ENCODE assay signal across 16 cellular contexts in genomic region chr17:46121841-46122485, GRCh38.
DNase-seq lines count a peak whose midpoint lies in the region; ATAC-seq and TF ChIP-seq lines count a peak whose summit lies in the region.
"Had no signal": no experiment of that assay in that cellular context is flagged by ENCODE, and none has a peak within 500 bp of the region (broad histone marks: within the 10 kb centered on the region; RNA-seq: fewer than 3 reads in every experiment).

No MANE protein-coding gene starts in this region.

- H4K8ac ChIP-seq in IMR-90 (ENCODE audit: low read depth in 2 of 2, low read length in 2 of 2), result no peak overlapping the region

- no peak overlapping the region for H3K9ac ChIP-seq in IMR-90 (ENCODE audit: low read depth, low read length)

- 0 out of 2 replicates have a peak overlapping the region, but pooled peaks have one; percentile 26 for H3K18ac ChIP-seq in IMR-90 (ENCODE audit: low read depth, low read length)

- H3K4me3 Mint-ChIP-seq in activated naive CD4-positive, alpha-beta T cell treated with anti-CD3 and anti-CD28 coated beads, Interleukin-2, amount 50 U/mL, for 24 hours, result peak overlapping the region; percentile 65

- CTCF ChIA-PET in IMR-90 (lab: Yijun Ruan, JAX), result no interaction called here

- no peak overlapping the region for H2BK120ac ChIP-seq in IMR-90 (ENCODE audit: low read depth, low read length)

- no peaks in the 10 kb centered on the region; the same call in 1 of the 2 replicates for H3K36me3 ChIP-seq in IMR-90 (ENCODE audit: control insufficient read depth, insufficient read depth, low read length)
- no peaks in the 10 kb centered on the region for H3K36me3 ChIP-seq in HAP-1 (replicated peaks)
- H3K36me3 ChIP-seq: SJCRH30 had no signal

- no peak overlapping the region for H4K91ac ChIP-seq in IMR-90 (ENCODE audit: insufficient read depth, low read depth, low read length)

- H3K27ac Mint-ChIP-seq in activated naive CD4-positive, alpha-beta T cell treated with anti-CD3 and anti-CD28 coated beads, Interleukin-2, amount 50 U/mL, for 24 hours, result peak overlapping the region; percentile 87

- peaks cover 97% of the 10 kb centered on the region for H4K20me1 ChIP-seq in IMR-90 (ENCODE audit: insufficient read depth, low read length)

- peaks cover 35 to 93% of the 10 kb centered on the region in 2 experiments for H3K79me1 ChIP-seq in IMR-90 (ENCODE audit: low read depth in 1 of 2, low read length in 2 of 2)

- no peak overlapping the region for H2BK5ac ChIP-seq in IMR-90 (ENCODE audit: low read depth, low read length, poor library complexity, severe bottlenecking)

- POLR2A ChIA-PET in IMR-90 (lab: Charles Lee; ENCODE audit: unreplicated experiment), result no interaction called here

- BruUV-seq in IMR-90 (replicated peaks; lab: Mats Ljungman, UMichigan), result no TSS peak

- H4K5ac ChIP-seq in IMR-90 (ENCODE audit: low read depth, low read length), result no peak overlapping the region

- H2BK15ac ChIP-seq in IMR-90 (ENCODE audit: low read depth, low read length), result no peak overlapping the region

- no peak for DNase-seq in activated naive CD4-positive, alpha-beta T cell treated with anti-CD3 and anti-CD28 coated beads, Interleukin-2, amount 50 U/mL, for 16 hours
- DNase-seq in IMR-90 (no peak), substantia nigra (lab: John Stamatoyannopoulos, UW) (no peak), putamen (ENCODE audit: low spot score) (no peak), HAP-1 (ENCODE audit: low spot score in 2 of 2) (no peak), iPS-NIHi7 (ENCODE audit: extremely low spot score) (no peak)
- DNase-seq: BE2C; effector CD4-positive, alpha-beta T cell; H7; left colon; NCI-H1417; NCI-H774; occipital lobe; SJCRH30 had no signal

- H3K27me3 ChIP-seq in IMR-90 (ENCODE audit: control insufficient read depth, insufficient read depth, low read length) (no peaks in the 10 kb centered on the region), HAP-1 (ENCODE audit: low read depth) (no peaks in the 10 kb centered on the region)
- H3K27me3 ChIP-seq: BE2C, SJCRH30 had no signal

- peak overlapping the region; percentile 61; the same call in 1 of the 2 replicates for H3K4me2 ChIP-seq in IMR-90 (ENCODE audit: low read depth, low read length)

- H3K27me3 Mint-ChIP-seq in activated naive CD4-positive, alpha-beta T cell treated with anti-CD3 and anti-CD28 coated beads, Interleukin-2, amount 50 U/mL, for 24 hours, result no peaks in the 10 kb centered on the region

- no peak overlapping the region for H3K4ac ChIP-seq in IMR-90 (ENCODE audit: low read depth, low read length)

- H3K4me3 ChIP-seq in IMR-90 (ENCODE audit: insufficient read depth, low read depth, low read length) (no peak overlapping the region), HAP-1 (no peak overlapping the region)
- H3K4me3 ChIP-seq: SJCRH30 had no signal

- WGBS in IMR-90 (ENCODE audit: extremely low coverage in 2 of 2, insufficient read length in 1 of 2), 2 experiments, result no CpG with 5 or more reads among the region's 5 CpGs

- intact Hi-C loops in IMR-90 (cut with micrococcal nuclease), result no loop called here

- H3K4me1 Mint-ChIP-seq in activated naive CD4-positive, alpha-beta T cell treated with anti-CD3 and anti-CD28 coated beads, Interleukin-2, amount 50 U/mL, for 24 hours, result peaks cover 92% of the 10 kb centered on the region

- dilution Hi-C loops in IMR-90 (cut with HindIII; ENCODE audit: low sequenced_read_pairs, unreplicated experiment), result no loop called here

- H3K14ac ChIP-seq in IMR-90 (replicated peaks; ENCODE audit: low read depth, low read length), result no peak overlapping the region

- no peak for ATAC-seq in IMR-90 (ENCODE audit: low read depth)
- ATAC-seq: left colon had no signal

- H2AK9ac ChIP-seq in IMR-90 (replicated peaks; ENCODE audit: low read depth, low read length, poor library complexity), result no peak overlapping the region

- TF ChIP-seq POLR2A in IMR-90 (IDR thresholded peaks at IDR 0.05; ENCODE audit: low read depth, low read length), result no peak

- peaks cover 9% of the 10 kb centered on the region for H3K36me3 Mint-ChIP-seq in activated naive CD4-positive, alpha-beta T cell treated with anti-CD3 and anti-CD28 coated beads, Interleukin-2, amount 50 U/mL, for 24 hours

- H3K4me1 ChIP-seq in IMR-90 (ENCODE audit: control insufficient read depth, insufficient read depth, low read length), result peaks cover 6% of the 10 kb centered on the region
- peaks cover 32% of the 10 kb centered on the region for H3K4me1 ChIP-seq in HAP-1
- H3K4me1 ChIP-seq: SJCRH30 had no signal

- H3K56ac ChIP-seq in IMR-90 (ENCODE audit: extremely low read depth, insufficient read depth, low read length), result no peak overlapping the region

- no peak for TF ChIP-seq RAD21 in IMR-90 (IDR thresholded peaks at IDR 0.05; ENCODE audit: low read length)

- no peak overlapping the region for H2AK5ac ChIP-seq in IMR-90 (ENCODE audit: low read depth, low read length)

- H2AFZ ChIP-seq in IMR-90 (replicated peaks; ENCODE audit: low read length, poor library complexity), result no peak overlapping the region

- H3K23ac ChIP-seq in IMR-90 (ENCODE audit: low read depth, low read length), result no peak overlapping the region

- no peak for TF ChIP-seq CTCF in IMR-90 (conservative IDR thresholded peaks at IDR 0.05; ENCODE audit: low read depth, low read length)

- H3K27ac ChIP-seq in IMR-90 (ENCODE audit: insufficient read depth, low read length), result no peak overlapping the region
- peak overlapping the region; percentile 5 for H3K27ac ChIP-seq in cingulate gyrus (ENCODE audit: low read depth, low read length)
- H3K27ac ChIP-seq in substantia nigra (ENCODE audit: low read depth, low read length, poor library complexity, severe bottlenecking), result peak overlapping the region; percentile 71
- H3K27ac ChIP-seq: SJCRH30 had no signal

- no peak overlapping the region for H2BK20ac ChIP-seq in IMR-90 (ENCODE audit: low read depth, low read length)

- peaks cover 11% of the 10 kb centered on the region for H3K9me1 ChIP-seq in IMR-90 (ENCODE audit: insufficient read depth, low read length)

- peaks cover 4% of the 10 kb centered on the region for H3K9me3 Mint-ChIP-seq in activated naive CD4-positive, alpha-beta T cell treated with anti-CD3 and anti-CD28 coated beads, Interleukin-2, amount 50 U/mL, for 24 hours

- H3K9me3 ChIP-seq in IMR-90 (ENCODE audit: control insufficient read depth, insufficient read depth, low read length) (no peaks in the 10 kb centered on the region), HAP-1 (no peaks in the 10 kb centered on the region)
- H3K9me3 ChIP-seq: BE2C, SJCRH30 had no signal

- in situ Hi-C loops in IMR-90 (cut with MboI; ENCODE audit: low sequenced_read_pairs) (no loop called here), HAP-1 (cut with MboI; ENCODE audit: low sequenced_read_pairs) (no loop called here)

TF ChIP-seq in IMR-90, 13 proteins besides CTCF, POLR2A, EP300 and RAD21:
- no peak for TF ChIP-seq MXI1 (IDR thresholded peaks at IDR 0.05; ENCODE audit: borderline replicate concordance, low read depth, low read length)
- no peak for TF ChIP-seq MAZ (IDR thresholded peaks at IDR 0.05; ENCODE audit: borderline replicate concordance, low read depth, low read length)
- TF ChIP-seq RCOR1 (IDR thresholded peaks at IDR 0.05; ENCODE audit: insufficient replicate concordance, low read length), result no peak
- no peak for TF ChIP-seq USF2 (IDR thresholded peaks at IDR 0.05; ENCODE audit: low read depth, low read length)
